Comparison of ENCODE assay signal across 8 cellular contexts in genomic region chr11:94417386-94417987, GRCh38. TPM values are rescaled to one million over a fixed set of nuclear protein-coding genes. Genes with fewer than 3 reads are reported as not detected.
DNase-seq lines count a peak whose midpoint lies in the region; ATAC-seq and TF ChIP-seq lines count a peak whose summit lies in the region.

No MANE protein-coding gene starts in this region.

- H3K36me3 ChIP-seq in Caco-2 (ENCODE audit: control insufficient read depth, insufficient read depth, low read length) (no peaks in the 10 kb centered on the region), brain microvascular endothelial cell (replicated peaks) (no peaks in the 10 kb centered on the region), mesenchymal stem cell (ENCODE audit: control insufficient read depth in 1 of 2, insufficient read depth in 2 of 2, low read depth in 1 of 2, low read length in 2 of 2) (peaks cover 0 to 15% of the 10 kb centered on the region in 2 experiments)

- H3K4me3 ChIP-seq in Caco-2 (ENCODE audit: low read depth, low read length) (no peak overlapping the region), brain microvascular endothelial cell (ENCODE audit: low read depth, low read length) (no peak overlapping the region), mesenchymal stem cell (ENCODE audit: insufficient read depth in 1 of 2, low read depth in 1 of 2, low read length in 2 of 2) (no peak overlapping the region)

- DNase-seq in Caco-2 (peak in 1 of 2 experiments; percentile 58), LHCN-M2 (ENCODE audit: low read depth) (peak; percentile 29), brain microvascular endothelial cell (peak; percentile 24), mesenchymal stem cell (peak; percentile 45), CD1c-positive myeloid dendritic cell (ENCODE audit: extremely low spot score) (no peak)
- DNase-seq in activated CD8-positive, alpha-beta memory T cell treated with anti-CD3 and anti-CD28 coated beads, Interleukin-2, amount 50 U/mL, for 48 hours = no peak

- H3K18ac ChIP-seq in mesenchymal stem cell (ENCODE audit: low read depth in 1 of 2, low read length in 2 of 2) = no peak overlapping the region

- H3K9me3 Mint-ChIP-seq in Caco-2 (ENCODE audit: unreplicated experiment) = no peaks in the 10 kb centered on the region

- no peak overlapping the region for H3K4ac ChIP-seq in mesenchymal stem cell (ENCODE audit: low read depth in 1 of 2, low read length in 2 of 2)

- no peaks in the 10 kb centered on the region for H3K4me1 ChIP-seq in Caco-2
- no peaks in the 10 kb centered on the region for H3K4me1 ChIP-seq in mesenchymal stem cell (ENCODE audit: control insufficient read depth, insufficient read depth, low read depth, low read length)

- no peak overlapping the region for H2BK15ac ChIP-seq in mesenchymal stem cell (ENCODE audit: low read depth, poor library complexity, severe bottlenecking)

- no peak overlapping the region for H3K27ac Mint-ChIP-seq in Caco-2 (ENCODE audit: unreplicated experiment)

- TF ChIP-seq CTCF in Caco-2 (IDR thresholded peaks at IDR 0.05; ENCODE audit: insufficient read depth in 1 of 2, low read depth in 1 of 2, low read length in 1 of 2, severe bottlenecking in 1 of 2, unreplicated experiment in 1 of 2) (peak; percentile 74 to 79), brain microvascular endothelial cell (IDR thresholded peaks at IDR 0.05; ENCODE audit: low read depth, low read length, missing control alignments) (peak; percentile 69)

- H2AK5ac ChIP-seq in mesenchymal stem cell (ENCODE audit: low read length, severe bottlenecking) = no peak overlapping the region

- H3K27me3 Mint-ChIP-seq in Caco-2 (ENCODE audit: insufficient read depth, unreplicated experiment) = no peaks in the 10 kb centered on the region

- H3K23ac ChIP-seq in mesenchymal stem cell (ENCODE audit: low read length in 2 of 2) = no peak overlapping the region

- no peaks in the 10 kb centered on the region for H3K27me3 ChIP-seq in Caco-2 (replicated peaks; ENCODE audit: control insufficient read depth, insufficient read depth, low read length)
- H3K27me3 ChIP-seq in brain microvascular endothelial cell (replicated peaks) = no peaks in the 10 kb centered on the region
- no peaks in the 10 kb centered on the region for H3K27me3 ChIP-seq in mesenchymal stem cell (ENCODE audit: control insufficient read depth in 1 of 2, insufficient read depth in 1 of 2, low read length in 2 of 2)

- no peak overlapping the region for H2AFZ ChIP-seq in mesenchymal stem cell (ENCODE audit: low read depth, low read length)

- H3K9ac ChIP-seq in mesenchymal stem cell (ENCODE audit: low read length) = no peak overlapping the region

- in situ Hi-C loops in brain microvascular endothelial cell (cut with HindIII; ENCODE audit: low pct_ligation_motif_present, low sequenced_read_pairs) = no loop called here

- intact Hi-C loops in Caco-2 (cut with micrococcal nuclease; ENCODE audit: unreplicated experiment) = loop anchor here (1.0 to 2.0 kb wide), 6 partner anchors 93 to 522 kb away; no protein-coding TSS in a partner anchor

- H3K27ac ChIP-seq in brain microvascular endothelial cell = no peak overlapping the region
- H3K27ac ChIP-seq in mesenchymal stem cell (ENCODE audit: low read length, poor library complexity, severe bottlenecking) = no peak overlapping the region

- no peak overlapping the region for H4K8ac ChIP-seq in mesenchymal stem cell (ENCODE audit: low read length)

- H3K14ac ChIP-seq in mesenchymal stem cell (ENCODE audit: low read length in 2 of 2) = no peak overlapping the region

- no peaks in the 10 kb centered on the region for H3K4me1 Mint-ChIP-seq in Caco-2 (ENCODE audit: low read depth, unreplicated experiment)

- H3K4me3 Mint-ChIP-seq in Caco-2 (ENCODE audit: unreplicated experiment) = no peak overlapping the region

- H3K4me2 ChIP-seq in mesenchymal stem cell (ENCODE audit: low read length, poor library complexity, severe bottlenecking) = no peak overlapping the region

- CTCF ChIA-PET in Caco-2 (lab: Charles Lee) = interaction anchor here (0.5 to 4.6 kb wide), 7 partner anchors 16 to 522 kb away, joined by 3 to 48 read pairs (median 3); no protein-coding TSS in a partner anchor

- H3K36me3 Mint-ChIP-seq in Caco-2 (ENCODE audit: insufficient read depth, unreplicated experiment) = peaks cover 42% of the 10 kb centered on the region

- ATAC-seq in HG02678 (IDR thresholded peaks at IDR 0.05; ENCODE audit: unreplicated experiment) (no peak), HG03025 (IDR thresholded peaks at IDR 0.05; ENCODE audit: low FRiP score, unreplicated experiment) (no peak)

- 83% methylated on average over 1 of the region's 4 CpGs for WGBS in mesenchymal stem cell

- H2BK5ac ChIP-seq in mesenchymal stem cell (ENCODE audit: low read depth, low read length, poor library complexity, severe bottlenecking) = no peak overlapping the region

- BruUV-seq in Caco-2 (replicated peaks; lab: Mats Ljungman, UMichigan) = no TSS peak

- H4K91ac ChIP-seq in mesenchymal stem cell (ENCODE audit: low read length) = no peak overlapping the region

- H3K79me1 ChIP-seq in mesenchymal stem cell (replicated peaks; ENCODE audit: low read length, poor library complexity, severe bottlenecking) = no peaks in the 10 kb centered on the region

- H2BK12ac ChIP-seq in mesenchymal stem cell (ENCODE audit: low read length in 2 of 2) = no peak overlapping the region

- H3K9me3 ChIP-seq in Caco-2 (no peaks in the 10 kb centered on the region), mesenchymal stem cell (ENCODE audit: control insufficient read depth, low read length) (no peaks in the 10 kb centered on the region)

- H2BK120ac ChIP-seq in mesenchymal stem cell (ENCODE audit: low read depth, low read length) = no peak overlapping the region

- POLR2A ChIA-PET in Caco-2 (lab: Charles Lee) = no interaction called here

RNA-seq across cellular contexts. Expression of gene GPR83, which starts 16.3 kb away (rescaled TPM):
- total RNA-seq in Caco-2 (2022) = 2.7 and 2.8 TPM in 2 replicates
- total RNA-seq in LHCN-M2 (2014; rRNA removed) = not detected in 2 replicates
- not detected for polyA plus RNA-seq in LHCN-M2 (2012)
- polyA plus RNA-seq in mesenchymal stem cell (2013, experiment 1 of 2) = 0.01 TPM
- 0.01 TPM for polyA plus RNA-seq in mesenchymal stem cell (2013, experiment 2 of 2)

Comparison
In these comparisons a context has a peak if more than half of its experiments do, and no peak if none do; other contexts are left out.
1. DNase-seq: peak in LHCN-M2 (single experiment), brain microvascular endothelial cell (single experiment) and mesenchymal stem cell (single experiment); none in activated CD8-positive, alpha-beta memory T cell treated with anti-CD3 and anti-CD28 coated beads, Interleukin-2, amount 50 U/mL, for 48 hours (single experiment) and CD1c-positive myeloid dendritic cell (single experiment).